In genomic region chr1:184418955-184419733, GRCh38 we compare ENCODE assay signal across 14 cellular contexts. TPM values are rescaled to one million over a fixed set of nuclear protein-coding genes. Genes with fewer than 3 reads are reported as not detected.
A peak's percentile ranks its signal among the peaks of the same experiment; 100 is the strongest.
DNase-seq lines count a peak whose midpoint lies in the region; ATAC-seq, FAIRE-seq and TF ChIP-seq lines count a peak whose summit lies in the region.
"Had no signal": no experiment of that assay in that cellular context is flagged by ENCODE, and none has a peak within 500 bp of the region (broad histone marks: within the 10 kb centered on the region; RNA-seq: fewer than 3 reads in every experiment).

No MANE protein-coding gene starts in this region.

- H3K27me3 Mint-ChIP-seq in natural killer cell treated with Interleukin-12 subunit alpha and Interleukin-12 subunit beta and Interleukin-15 and Interleukin-18, amount 100 ng/mL, for 72 hours = no peaks in the 10 kb centered on the region
- peaks cover 13% of the 10 kb centered on the region for H3K27me3 Mint-ChIP-seq in Caco-2 (ENCODE audit: insufficient read depth, unreplicated experiment)

- in situ Hi-C loops in astrocyte of the spinal cord (cut with HindIII; ENCODE audit: low sequenced_read_pairs) = no loop called here

- H3K9me3 ChIP-seq in Caco-2 = no peaks in the 10 kb centered on the region
- H3K9me3 ChIP-seq: right lobe of liver had no signal

- H3K36me3 ChIP-seq in Caco-2 (ENCODE audit: control insufficient read depth, insufficient read depth, low read length) = no peaks in the 10 kb centered on the region
- H3K36me3 ChIP-seq: right lobe of liver had no signal

- H3K27ac ChIP-seq in C4-2B = peak overlapping the region; percentile 45
- H3K27ac ChIP-seq: GM23248, right lobe of liver had no signal

- CTCF ChIA-PET in Caco-2 (lab: Charles Lee) = no interaction called here

- POLR2A ChIA-PET in Caco-2 (lab: Charles Lee) = no interaction called here

- no peak for FAIRE-seq in RCC 7860 (lab: Jason Lieb, UNC)

- H3K4me3 Mint-ChIP-seq in natural killer cell treated with Interleukin-12 subunit alpha and Interleukin-12 subunit beta and Interleukin-15 and Interleukin-18, amount 100 ng/mL, for 72 hours = peak overlapping the region; percentile 52
- H3K4me3 Mint-ChIP-seq in Caco-2 (ENCODE audit: unreplicated experiment) = no peak overlapping the region
- H3K4me3 Mint-ChIP-seq: activated T-cell treated with anti-CD3 and anti-CD28 coated beads, Interleukin-2, amount 50 U/mL, for 4 hours; WTC11 had no signal

- H3K9me3 Mint-ChIP-seq in natural killer cell treated with Interleukin-12 subunit alpha and Interleukin-12 subunit beta and Interleukin-15 and Interleukin-18, amount 100 ng/mL, for 72 hours = no peaks in the 10 kb centered on the region
- no peaks in the 10 kb centered on the region for H3K9me3 Mint-ChIP-seq in Caco-2 (ENCODE audit: unreplicated experiment)
- H3K9me3 Mint-ChIP-seq: activated T-cell treated with anti-CD3 and anti-CD28 coated beads, Interleukin-2, amount 50 U/mL, for 4 hours; WTC11 had no signal

- H3K27ac Mint-ChIP-seq in natural killer cell treated with Interleukin-12 subunit alpha and Interleukin-12 subunit beta and Interleukin-15 and Interleukin-18, amount 100 ng/mL, for 72 hours = peak overlapping the region; percentile 53 to 59
- no peak overlapping the region for H3K27ac Mint-ChIP-seq in Caco-2 (ENCODE audit: unreplicated experiment)

- peak; percentile 45 for DNase-seq in LHCN-M2 (ENCODE audit: low read depth)
- peak; percentile 22 for DNase-seq in astrocyte of the spinal cord (ENCODE audit: low read depth, low spot score)
- DNase-seq in natural killer cell treated with Interleukin-12 subunit alpha and Interleukin-12 subunit beta and Interleukin-15 and Interleukin-18, amount 100 ng/mL, for 72 hours (ENCODE audit: low spot score) = no peak
- no peak for DNase-seq in RCC 7860 (ENCODE audit: low spot score)
- no peak for DNase-seq in NCI-H524 treated with DMSO at 0.1 percent for 48 hours (lab: John Stamatoyannopoulos, UW)
- DNase-seq in Caco-2 = no peak
- DNase-seq: activated T-cell treated with anti-CD3 and anti-CD28 coated beads, Interleukin-2, amount 50 U/mL, for 4 hours; C1 segment of cervical spinal cord; GM23248; right lobe of liver; SHP77 had no signal

- no peak overlapping the region for H3K4me3 ChIP-seq in astrocyte of the spinal cord (ENCODE audit: low read depth, low read length)
- H3K4me3 ChIP-seq in Caco-2 (ENCODE audit: low read depth, low read length) = no peak overlapping the region
- H3K4me3 ChIP-seq: GM23248, right lobe of liver had no signal

- TF ChIP-seq CTCF in C4-2B (conservative IDR thresholded peaks at IDR 0.05) (no peak), astrocyte of the spinal cord (IDR thresholded peaks at IDR 0.05; ENCODE audit: low read depth, low read length) (no peak), Caco-2 (IDR thresholded peaks at IDR 0.05; ENCODE audit: insufficient read depth in 1 of 2, low read depth in 1 of 2, low read length in 1 of 2, severe bottlenecking in 1 of 2, unreplicated experiment in 1 of 2) (no peak)

- no peaks in the 10 kb centered on the region for H3K27me3 ChIP-seq in Caco-2 (replicated peaks; ENCODE audit: control insufficient read depth, insufficient read depth, low read length)
- H3K27me3 ChIP-seq: right lobe of liver had no signal

- H3K36me3 Mint-ChIP-seq in natural killer cell treated with Interleukin-12 subunit alpha and Interleukin-12 subunit beta and Interleukin-15 and Interleukin-18, amount 100 ng/mL, for 72 hours = no peaks in the 10 kb centered on the region
- no peaks in the 10 kb centered on the region for H3K36me3 Mint-ChIP-seq in Caco-2 (ENCODE audit: insufficient read depth, unreplicated experiment)
- H3K36me3 Mint-ChIP-seq: WTC11 had no signal

- intact Hi-C loops in Caco-2 (cut with micrococcal nuclease; ENCODE audit: unreplicated experiment) = no loop called here

- BruUV-seq in Caco-2 (replicated peaks; lab: Mats Ljungman, UMichigan) = no TSS peak

- no peaks in the 10 kb centered on the region for H3K4me1 ChIP-seq in Caco-2
- H3K4me1 ChIP-seq: right lobe of liver had no signal

- ATAC-seq in natural killer cell treated with Interleukin-12 subunit alpha and Interleukin-12 subunit beta and Interleukin-15 and Interleukin-18, amount 100 ng/mL, for 72 hours = no peak
- ATAC-seq in HG03378 (IDR thresholded peaks at IDR 0.05; ENCODE audit: unreplicated experiment) = no peak
- ATAC-seq: activated T-cell treated with anti-CD3 and anti-CD28 coated beads, Interleukin-2, amount 50 U/mL, for 4 hours had no signal

- peaks cover 58 to 63% of the 10 kb centered on the region in 2 donors for H3K4me1 Mint-ChIP-seq in natural killer cell treated with Interleukin-12 subunit alpha and Interleukin-12 subunit beta and Interleukin-15 and Interleukin-18, amount 100 ng/mL, for 72 hours (ENCODE audit: low read depth in 2 of 2)
- no peaks in the 10 kb centered on the region for H3K4me1 Mint-ChIP-seq in Caco-2 (ENCODE audit: low read depth, unreplicated experiment)

RNA-seq across cellular contexts. Expression of gene C1orf21, which starts 32.3 kb away (rescaled TPM):
- total RNA-seq in LHCN-M2 (2014; rRNA removed) (10.2 and 23.9 TPM in 2 replicates), Caco-2 (2022) (0.82 and 1.3 TPM in 2 replicates)
- 18.8 TPM for polyA plus RNA-seq in LHCN-M2 (2012)
- 10 to 100 TPM; 18.0 to 28.3 TPM for total RNA-seq in natural killer cell treated with Interleukin-12 subunit alpha and Interleukin-12 subunit beta and Interleukin-15 and Interleukin-18, amount 100 ng/mL, for 72 hours

Comparison
In these comparisons a context has a peak if more than half of its experiments do, and no peak if none do; other contexts are left out.
1. DNase-seq: peak in LHCN-M2 (single experiment) and astrocyte of the spinal cord (single experiment); none in natural killer cell treated with Interleukin-12 subunit alpha and Interleukin-12 subunit beta and Interleukin-15 and Interleukin-18, amount 100 ng/mL, for 72 hours (single experiment), RCC 7860 (single experiment), NCI-H524 treated with DMSO at 0.1 percent for 48 hours (single experiment) and Caco-2 (0 of 2).